ENCODE assay signal across 8 cellular contexts in the genomic region with DNA sequence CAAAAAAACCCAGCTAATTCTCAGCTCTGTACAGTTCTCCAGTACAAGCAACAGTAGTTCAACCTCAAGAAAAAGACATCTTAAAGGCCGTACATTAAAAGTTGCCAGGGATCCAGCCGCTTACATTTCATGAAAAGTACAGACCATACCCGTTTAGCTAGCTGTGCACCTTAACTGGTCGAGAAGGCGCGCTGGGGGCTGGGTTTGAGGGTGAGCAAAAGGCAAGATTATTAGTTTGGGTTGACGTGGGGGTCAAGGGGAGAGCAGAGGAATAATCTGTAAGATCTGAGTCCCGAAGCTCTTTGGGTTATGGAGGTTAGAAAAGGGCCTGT. TPM values are rescaled to one million over a fixed set of nuclear protein-coding genes. Genes with fewer than 3 reads are reported as not detected.
DNase-seq lines count a peak whose midpoint lies in the region; ATAC-seq, FAIRE-seq and TF ChIP-seq lines count a peak whose summit lies in the region.

No MANE protein-coding gene starts in this region.

- H3K27me3 Mint-ChIP-seq in activated naive CD4-positive, alpha-beta T cell treated with anti-CD3 and anti-CD28 coated beads for 36 hours (ENCODE audit: low read depth): no peaks in the 10 kb centered on the region

- H3K4me2 ChIP-seq in skeletal muscle satellite cell (ENCODE audit: low read length): peak overlapping the region; percentile 82

- peak overlapping the region; percentile 91 for H3K4me3 ChIP-seq in skeletal muscle satellite cell (ENCODE audit: low read length)

- peaks cover 29% of the 10 kb centered on the region for H3K4me1 Mint-ChIP-seq in activated naive CD4-positive, alpha-beta T cell treated with anti-CD3 and anti-CD28 coated beads for 36 hours (ENCODE audit: low read depth)

- H3K27me3 ChIP-seq in skeletal muscle satellite cell (ENCODE audit: control insufficient read depth, insufficient read depth, low read length): no peaks in the 10 kb centered on the region

- H3K36me3 Mint-ChIP-seq in activated naive CD4-positive, alpha-beta T cell treated with anti-CD3 and anti-CD28 coated beads for 36 hours (ENCODE audit: low read depth): peaks cover 4% of the 10 kb centered on the region

- no peaks in the 10 kb centered on the region for H3K36me3 ChIP-seq in skeletal muscle satellite cell (ENCODE audit: insufficient read depth, low read length)

- peak overlapping the region; percentile 87 for H3K9ac ChIP-seq in skeletal muscle satellite cell (ENCODE audit: low read depth, low read length)

- intact Hi-C loops in activated naive CD4-positive, alpha-beta T cell treated with anti-CD3 and anti-CD28 coated beads for 36 hours (cut with micrococcal nuclease): loop anchor here (5.0 to 10.0 kb wide), 5 partner anchors 514 to 1979 kb away; partner anchors contain the start of genes GBP4, SH3GLB1 and ZNF326
- intact Hi-C loops in left cardiac atrium (cut with DNase I): no loop called here

- no peaks in the 10 kb centered on the region for H3K9me3 ChIP-seq in skeletal muscle satellite cell (replicated peaks; ENCODE audit: low read length)

- FAIRE-seq in RCC 7860 (lab: Jason Lieb, UNC): no peak
- no peak for FAIRE-seq in GM12891 (lab: Jason Lieb, UNC)

- ATAC-seq in HG03025 (IDR thresholded peaks at IDR 0.05; ENCODE audit: low FRiP score, unreplicated experiment) (peak; percentile 7), left cardiac atrium (peak; percentile 7 to 32)

- DNase-seq in NCI-H1092 (lab: John Stamatoyannopoulos, UW) (peak; percentile 37), NCI-H1092 treated with DMSO at 0.1 percent for 48 hours (lab: John Stamatoyannopoulos, UW) (no peak), RCC 7860 (ENCODE audit: low spot score) (peak; percentile 20), left cardiac atrium (peak; percentile 54), GM12891 (ENCODE audit: insufficient read length, low spot score) (no peak)
- peak; percentile 59 for DNase-seq in activated naive CD4-positive, alpha-beta T cell treated with anti-CD3 and anti-CD28 coated beads for 36 hours

- peak overlapping the region; percentile 97 for H3K4me3 Mint-ChIP-seq in activated naive CD4-positive, alpha-beta T cell treated with anti-CD3 and anti-CD28 coated beads for 36 hours

- no peaks in the 10 kb centered on the region for H3K9me3 Mint-ChIP-seq in activated naive CD4-positive, alpha-beta T cell treated with anti-CD3 and anti-CD28 coated beads for 36 hours

- H3K4me1 ChIP-seq in skeletal muscle satellite cell (ENCODE audit: control insufficient read depth, insufficient read depth, low read length): peaks cover 14% of the 10 kb centered on the region

- CTCF ChIA-PET in activated naive CD4-positive, alpha-beta T cell treated with anti-CD3 and anti-CD28 coated beads for 36 hours (lab: Charles Lee): interaction anchor here (1.0 to 3.4 kb wide), 4 partner anchors 19 to 28 kb away, joined by 4 to 26 read pairs (median 7); no protein-coding TSS in a partner anchor

- TF ChIP-seq POLR2A in GM12891 (IDR thresholded peaks at IDR 0.05; ENCODE audit: low read depth, low read length): no peak; the same call in 1 of the 2 replicates

- peak overlapping the region; percentile 93 for H3K27ac Mint-ChIP-seq in activated naive CD4-positive, alpha-beta T cell treated with anti-CD3 and anti-CD28 coated beads for 36 hours

TF ChIP-seq in GM12891, 5 proteins besides CTCF, POLR2A, EP300 and RAD21:
- no peak for TF ChIP-seq SPI1 (IDR thresholded peaks at IDR 0.05; ENCODE audit: low read depth, low read length)
- no peak for TF ChIP-seq TAF1 (IDR thresholded peaks at IDR 0.05; ENCODE audit: low read depth, low read length)

RNA-seq across cellular contexts. Expression of gene PKN2, which starts 0.6 kb away (rescaled TPM):
- 10 to 100 TPM; 17.2 to 17.9 TPM for total RNA-seq in activated naive CD4-positive, alpha-beta T cell treated with anti-CD3 and anti-CD28 coated beads for 36 hours
- 10 to 100 TPM; 31.6 to 36.0 TPM for total RNA-seq in left cardiac atrium
- 24.5 and 35.5 TPM in 2 replicates for total RNA-seq in skeletal muscle satellite cell (2012; rRNA removed)
- polyA plus RNA-seq in GM12891 (2012; ENCODE audit: low read depth, missing spikeins): 7.4 TPM

Comparison
In these comparisons a context has a peak if more than half of its experiments do, and no peak if none do; other contexts are left out.
1. DNase-seq: peak in NCI-H1092 (single experiment), RCC 7860 (single experiment), activated naive CD4-positive, alpha-beta T cell treated with anti-CD3 and anti-CD28 coated beads for 36 hours (single experiment) and left cardiac atrium (single experiment); none in NCI-H1092 treated with DMSO at 0.1 percent for 48 hours (single experiment) and GM12891 (single experiment).